Comparison of ENCODE assay signal across 8 cellular contexts in genomic region chr5:149561848-149562247, GRCh38. TPM values are rescaled to one million over a fixed set of nuclear protein-coding genes. Genes with fewer than 3 reads are reported as not detected.
A peak's percentile ranks its signal among the peaks of the same experiment; 100 is the strongest.
DNase-seq lines count a peak whose midpoint lies in the region; ATAC-seq and TF ChIP-seq lines count a peak whose summit lies in the region.

No MANE protein-coding gene starts in this region.

- H3K27me3 Mint-ChIP-seq in activated CD4-positive, alpha-beta T cell treated with anti-CD3 and anti-CD28 coated beads, Interleukin-2, amount 10 ng/mL, durations not matched to agents 7 days and 5 days, result no peaks in the 10 kb centered on the region

- no peak for DNase-seq in activated CD4-positive, alpha-beta T cell treated with anti-CD3 and anti-CD28 coated beads, Interleukin-2, amount 10 ng/mL, durations not matched to agents 7 days and 5 days
- DNase-seq in activated CD4-positive, alpha-beta T cell treated with anti-CD3 and anti-CD28 coated beads for 48 hours, result no peak
- DNase-seq in foreskin melanocyte, result peak; percentile 97
- peak; percentile 81 for DNase-seq in retinal pigment epithelial cell (ENCODE audit: low read depth)
- no peak for DNase-seq in putamen (ENCODE audit: low spot score)
- no peak for DNase-seq in stimulated activated CD4-positive, alpha-beta T cell treated with anti-CD3 and anti-CD28 coated beads, Interleukin-2, amount 100 ng/mL, for 24 hours

- H3K4me1 Mint-ChIP-seq in activated CD4-positive, alpha-beta T cell treated with anti-CD3 and anti-CD28 coated beads, Interleukin-2, amount 10 ng/mL, durations not matched to agents 7 days and 5 days, result peaks cover 20% of the 10 kb centered on the region

- H3K4me3 Mint-ChIP-seq in activated CD4-positive, alpha-beta T cell treated with anti-CD3 and anti-CD28 coated beads, Interleukin-2, amount 10 ng/mL, durations not matched to agents 7 days and 5 days, result no peak overlapping the region

- no peaks in the 10 kb centered on the region for H3K9me3 Mint-ChIP-seq in activated CD4-positive, alpha-beta T cell treated with anti-CD3 and anti-CD28 coated beads, Interleukin-2, amount 10 ng/mL, durations not matched to agents 7 days and 5 days

- no peak overlapping the region for H3K4me3 ChIP-seq in retinal pigment epithelial cell (ENCODE audit: low read length)

- POLR2A ChIA-PET in activated CD4-positive, alpha-beta T cell treated with anti-CD3 and anti-CD28 coated beads, Interleukin-2, amount 10 ng/mL, durations not matched to agents 7 days and 5 days (lab: Charles Lee), result interaction anchor here (0.6 kb wide), 1 partner anchor 17 kb away, joined by 3 read pairs; no protein-coding TSS in a partner anchor

- peak overlapping the region; percentile 7 for H3K27ac Mint-ChIP-seq in activated CD4-positive, alpha-beta T cell treated with anti-CD3 and anti-CD28 coated beads, Interleukin-2, amount 10 ng/mL, durations not matched to agents 7 days and 5 days

- TF ChIP-seq CTCF in retinal pigment epithelial cell (conservative IDR thresholded peaks at IDR 0.05; ENCODE audit: low read depth, low read length), result no peak

- peak; percentile 88 for ATAC-seq in SK-N-SH treated with all-trans-retinoic acid at 6 μM for 48 hours
- ATAC-seq in HG02981 (IDR thresholded peaks at IDR 0.05; ENCODE audit: unreplicated experiment), result no peak

- no peaks in the 10 kb centered on the region for H3K36me3 Mint-ChIP-seq in activated CD4-positive, alpha-beta T cell treated with anti-CD3 and anti-CD28 coated beads, Interleukin-2, amount 10 ng/mL, durations not matched to agents 7 days and 5 days (ENCODE audit: low read depth)

- CTCF ChIA-PET in activated CD4-positive, alpha-beta T cell treated with anti-CD3 and anti-CD28 coated beads, Interleukin-2, amount 10 ng/mL, durations not matched to agents 7 days and 5 days (lab: Charles Lee), result interaction anchor here (0.6 to 4.3 kb wide), 6 partner anchors 11 to 1900 kb away, joined by 3 to 23 read pairs (median 4); partner anchors contain the start of gene CSNK1A1

TF ChIP-seq in SK-N-SH treated with all-trans-retinoic acid at 6 μM for 48 hours, 23 proteins besides CTCF, POLR2A, EP300 and RAD21:
- TF ChIP-seq CREB5 (CRISPR knock-in tag; IDR thresholded peaks at IDR 0.05; ENCODE audit: low read depth) (no peak), SNAI2 (CRISPR knock-in tag; IDR thresholded peaks at IDR 0.05) (no peak), TOX (CRISPR knock-in tag; IDR thresholded peaks at IDR 0.05; ENCODE audit: borderline replicate concordance) (peak; percentile 42; the same call in 1 of the 2 replicates), ZNF565 (CRISPR knock-in tag; conservative IDR thresholded peaks at IDR 0.05; ENCODE audit: low read depth) (no peak), PATZ1 (CRISPR knock-in tag; IDR thresholded peaks at IDR 0.05; ENCODE audit: borderline replicate concordance) (0 out of 2 replicates have a peak, but pooled peaks have one; percentile 16), ZFP3 (CRISPR knock-in tag; IDR thresholded peaks at IDR 0.05) (no peak), ZNF70 (CRISPR knock-in tag; IDR thresholded peaks at IDR 0.05) (no peak), ISL1 (CRISPR knock-in tag; IDR thresholded peaks at IDR 0.05) (peak; percentile 48; the same call in 1 of the 2 replicates), TCF4 (CRISPR knock-in tag; IDR thresholded peaks at IDR 0.05; ENCODE audit: borderline replicate concordance) (no peak)

RNA-seq across cellular contexts. Expression of gene CSNK1A1, which starts 10.6 kb away (rescaled TPM):
- 100 to 1,000 TPM; 164 to 199 TPM for total RNA-seq in activated CD4-positive, alpha-beta T cell treated with anti-CD3 and anti-CD28 coated beads, Interleukin-2, amount 10 ng/mL, durations not matched to agents 7 days and 5 days

RNA-seq across cellular contexts. Expression of gene ARHGEF37, which starts 19.4 kb away (rescaled TPM):
- total RNA-seq in activated CD4-positive, alpha-beta T cell treated with anti-CD3 and anti-CD28 coated beads, Interleukin-2, amount 10 ng/mL, durations not matched to agents 7 days and 5 days, result under 1 TPM; 0.37 to 0.52 TPM

Comparison
In these comparisons a context has a peak if more than half of its experiments do, and no peak if none do; other contexts are left out.
1. DNase-seq: peak in foreskin melanocyte (single experiment) and retinal pigment epithelial cell (single experiment); none in activated CD4-positive, alpha-beta T cell treated with anti-CD3 and anti-CD28 coated beads, Interleukin-2, amount 10 ng/mL, durations not matched to agents 7 days and 5 days (single experiment), activated CD4-positive, alpha-beta T cell treated with anti-CD3 and anti-CD28 coated beads for 48 hours (single experiment), putamen (single experiment) and stimulated activated CD4-positive, alpha-beta T cell treated with anti-CD3 and anti-CD28 coated beads, Interleukin-2, amount 100 ng/mL, for 24 hours (0 of 2).